Comparison of ENCODE assay signal across 9 cellular contexts in the genomic region with DNA sequence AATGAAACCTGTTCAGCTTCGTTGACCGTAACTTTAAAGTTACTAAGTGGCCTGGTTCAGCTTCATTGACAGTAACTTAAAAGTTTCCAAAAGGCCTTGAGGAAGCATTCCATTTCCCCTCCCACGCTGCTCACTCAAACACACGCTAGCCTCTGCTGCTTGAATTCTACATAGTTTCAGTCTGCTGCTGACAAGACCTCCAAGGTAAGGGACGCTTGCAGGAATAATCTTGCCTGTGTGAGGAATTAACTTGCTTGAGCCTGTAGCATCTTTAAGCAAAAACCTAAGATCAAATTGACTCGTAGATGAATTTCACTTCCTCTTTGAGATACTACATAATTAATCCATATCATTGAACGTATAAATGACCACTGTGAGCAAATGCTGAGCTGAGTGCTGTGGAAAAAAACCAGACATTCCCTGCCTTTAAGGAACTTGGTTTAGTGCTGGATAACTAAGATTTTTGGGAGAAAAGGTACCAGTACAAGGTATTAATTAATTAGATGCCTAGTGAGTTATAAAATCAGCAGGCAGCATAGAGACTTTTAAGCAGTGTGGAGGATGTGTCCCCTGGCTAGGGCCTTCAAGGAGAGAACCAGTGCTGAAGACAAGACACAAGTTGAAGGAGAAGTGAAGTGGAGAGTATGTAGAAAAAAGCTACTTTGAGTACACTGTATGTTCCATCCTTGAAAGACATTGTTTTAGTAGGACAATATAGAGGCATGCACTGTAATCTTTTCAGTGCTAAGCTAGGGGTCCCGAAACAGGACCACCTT. TPM values are rescaled to one million over a fixed set of nuclear protein-coding genes. Genes with fewer than 3 reads are reported as not detected.
A peak's percentile ranks its signal among the peaks of the same experiment; 100 is the strongest.
DNase-seq lines count a peak whose midpoint lies in the region; ATAC-seq and TF ChIP-seq lines count a peak whose summit lies in the region.
"Had no signal": no experiment of that assay in that cellular context is flagged by ENCODE, and none has a peak within 500 bp of the region (broad histone marks: within the 10 kb centered on the region; RNA-seq: fewer than 3 reads in every experiment).

No MANE protein-coding gene starts in this region.

- H3K27me3 Mint-ChIP-seq in CD4-positive, CD25-positive, alpha-beta regulatory T cell, result no peaks in the 10 kb centered on the region

- no peak for DNase-seq in CD4-positive, CD25-positive, alpha-beta regulatory T cell
- DNase-seq in fibroblast of the aortic adventitia (ENCODE audit: low read depth), result peak; percentile 32
- DNase-seq in mucosa of gallbladder (ENCODE audit: low spot score), result no peak
- no peak for DNase-seq in activated naive CD4-positive, alpha-beta T cell treated with Interleukin-2 at 50 U/mL for 16 hours
- no peak for DNase-seq in lower lobe of right lung
- DNase-seq in HuH-7 (ENCODE audit: low spot score), result no peak
- DNase-seq: COR-L47 had no signal

- H3K27ac ChIP-seq in CD4-positive, CD25-positive, alpha-beta regulatory T cell (ENCODE audit: insufficient read depth, low read length, poor library complexity, severe bottlenecking), result no peak overlapping the region
- no peak overlapping the region for H3K27ac ChIP-seq in lower lobe of right lung

- peaks cover 3% of the 10 kb centered on the region for H3K4me1 ChIP-seq in CD4-positive, CD25-positive, alpha-beta regulatory T cell (ENCODE audit: control insufficient read depth, insufficient read depth, low read length, poor library complexity, severe bottlenecking)
- H3K4me1 ChIP-seq in lower lobe of right lung, result no peaks in the 10 kb centered on the region

- peaks cover 4% of the 10 kb centered on the region for H3K36me3 ChIP-seq in CD4-positive, CD25-positive, alpha-beta regulatory T cell (ENCODE audit: control insufficient read depth, insufficient read depth, low read length)
- peaks cover 16% of the 10 kb centered on the region for H3K36me3 ChIP-seq in lower lobe of right lung

- intact Hi-C loops in lower lobe of right lung (cut with DNase I), result no loop called here

- no peak overlapping the region for H3K4me3 ChIP-seq in CD4-positive, CD25-positive, alpha-beta regulatory T cell (ENCODE audit: low read depth, low read length)
- H3K4me3 ChIP-seq in fibroblast of the aortic adventitia (ENCODE audit: low read depth, low read length) (no peak overlapping the region), lower lobe of right lung (no peak overlapping the region)

- H3K9me3 ChIP-seq in CD4-positive, CD25-positive, alpha-beta regulatory T cell (ENCODE audit: control insufficient read depth in 2 of 2, low read length in 2 of 2), result no peaks in the 10 kb centered on the region
- H3K9me3 ChIP-seq in lower lobe of right lung, result no peaks in the 10 kb centered on the region

- H3K36me3 Mint-ChIP-seq in CD4-positive, CD25-positive, alpha-beta regulatory T cell, result peaks cover 20% of the 10 kb centered on the region

- TF ChIP-seq CTCF in fibroblast of the aortic adventitia (IDR thresholded peaks at IDR 0.05; ENCODE audit: insufficient read depth, low read length), result no peak
- TF ChIP-seq CTCF in lower lobe of right lung (IDR thresholded peaks at IDR 0.05), result no peak

- no peaks in the 10 kb centered on the region for H3K9me3 Mint-ChIP-seq in CD4-positive, CD25-positive, alpha-beta regulatory T cell

- no peak overlapping the region for H3K4me3 Mint-ChIP-seq in CD4-positive, CD25-positive, alpha-beta regulatory T cell

- ATAC-seq in CD4-positive, CD25-positive, alpha-beta regulatory T cell (ENCODE audit: low read depth in 2 of 2), result no peak
- ATAC-seq in GM19468 (IDR thresholded peaks at IDR 0.05; ENCODE audit: extremely low read depth, unreplicated experiment) (peak; percentile 47), HG03354 (IDR thresholded peaks at IDR 0.05; ENCODE audit: poor library complexity, severe bottlenecking, unreplicated experiment) (peak; percentile 73), lower lobe of right lung (no peak)

- no peaks in the 10 kb centered on the region for H3K27me3 ChIP-seq in CD4-positive, CD25-positive, alpha-beta regulatory T cell (ENCODE audit: control insufficient read depth, insufficient read depth, low read length)
- H3K27me3 ChIP-seq in lower lobe of right lung (ENCODE audit: low read depth), result no peaks in the 10 kb centered on the region

- peaks cover 17 to 36% (median 22%) of the 10 kb centered on the region in 4 donors for H3K4me1 Mint-ChIP-seq in CD4-positive, CD25-positive, alpha-beta regulatory T cell

- peak overlapping the region; percentile 6 to 86 (median 34) for H3K27ac Mint-ChIP-seq in CD4-positive, CD25-positive, alpha-beta regulatory T cell

RNA-seq across cellular contexts. Expression of a gene that starts 39.2 kb away (rescaled TPM):
- total RNA-seq in CD4-positive, CD25-positive, alpha-beta regulatory T cell, result 16.8 TPM
- polyA plus RNA-seq in CD4-positive, CD25-positive, alpha-beta regulatory T cell, result 10 to 100 TPM in 1 of 4 donors, 1 to 10 TPM in 3; 6.5 to 11.9 (median 7.9) TPM
- total RNA-seq in fibroblast of the aortic adventitia (ENCODE audit: low replicate concordance), result 13.5 and 23.5 TPM in 2 replicates
- 18.8 TPM for total RNA-seq in mucosa of gallbladder
- 13.7 TPM for total RNA-seq in lower lobe of right lung

Comparison
In these comparisons a context has a peak if more than half of its experiments do, and no peak if none do; other contexts are left out.
1. ATAC-seq: peak in GM19468 (single experiment) and HG03354 (single experiment); none in CD4-positive, CD25-positive, alpha-beta regulatory T cell (0 of 2) and lower lobe of right lung (0 of 2).